Comparison of ENCODE assay signal across 8 cellular contexts in genomic region chr5:143019614-143020515, GRCh38.
DNase-seq lines count a peak whose midpoint lies in the region; ATAC-seq and TF ChIP-seq lines count a peak whose summit lies in the region.

No MANE protein-coding gene starts in this region.

- DNase-seq in GM12865 (ENCODE audit: low read depth) (peak; percentile 96), cerebellum (ENCODE audit: low spot score) (peak; percentile 30), Kasumi-1 (lab: John Stamatoyannopoulos, UW) (no peak), Right ventricle myocardium superior (no peak)
- DNase-seq in activated effector memory CD4-positive, alpha-beta T cell treated with anti-CD3 and anti-CD28 coated beads, Interleukin-2, amount 50 U/mL, for 16 hours = no peak
- no peak for DNase-seq in stimulated activated CD4-positive, alpha-beta T cell treated with anti-CD3 and anti-CD28 coated beads, Interleukin-4, amount 100 ng/mL, for 4 hours

- peak overlapping the region; percentile 48 for H3K4me3 ChIP-seq in GM12865 (ENCODE audit: low read depth, low read length)

- peak; percentile 88 for ATAC-seq in GM19395 (IDR thresholded peaks at IDR 0.05; ENCODE audit: unreplicated experiment)
- peak; percentile 81 for ATAC-seq in HG03108 (IDR thresholded peaks at IDR 0.05; ENCODE audit: unreplicated experiment)
- ATAC-seq in Right ventricle myocardium superior (ENCODE audit: poor library complexity) = no peak

- intact Hi-C loops in Right ventricle myocardium superior (cut with DNase I) = no loop called here

- no peak for TF ChIP-seq CTCF in GM12865 (IDR thresholded peaks at IDR 0.05; ENCODE audit: insufficient read depth, low read depth, low read length, missing control alignments)

Comparison
In these comparisons a context has a peak if more than half of its experiments do, and no peak if none do; other contexts are left out.
1. DNase-seq: peak in GM12865 (single experiment) and cerebellum (single experiment); none in Kasumi-1 (0 of 2), activated effector memory CD4-positive, alpha-beta T cell treated with anti-CD3 and anti-CD28 coated beads, Interleukin-2, amount 50 U/mL, for 16 hours (single experiment), stimulated activated CD4-positive, alpha-beta T cell treated with anti-CD3 and anti-CD28 coated beads, Interleukin-4, amount 100 ng/mL, for 4 hours (0 of 2) and Right ventricle myocardium superior (single experiment).